In the genomic region with DNA sequence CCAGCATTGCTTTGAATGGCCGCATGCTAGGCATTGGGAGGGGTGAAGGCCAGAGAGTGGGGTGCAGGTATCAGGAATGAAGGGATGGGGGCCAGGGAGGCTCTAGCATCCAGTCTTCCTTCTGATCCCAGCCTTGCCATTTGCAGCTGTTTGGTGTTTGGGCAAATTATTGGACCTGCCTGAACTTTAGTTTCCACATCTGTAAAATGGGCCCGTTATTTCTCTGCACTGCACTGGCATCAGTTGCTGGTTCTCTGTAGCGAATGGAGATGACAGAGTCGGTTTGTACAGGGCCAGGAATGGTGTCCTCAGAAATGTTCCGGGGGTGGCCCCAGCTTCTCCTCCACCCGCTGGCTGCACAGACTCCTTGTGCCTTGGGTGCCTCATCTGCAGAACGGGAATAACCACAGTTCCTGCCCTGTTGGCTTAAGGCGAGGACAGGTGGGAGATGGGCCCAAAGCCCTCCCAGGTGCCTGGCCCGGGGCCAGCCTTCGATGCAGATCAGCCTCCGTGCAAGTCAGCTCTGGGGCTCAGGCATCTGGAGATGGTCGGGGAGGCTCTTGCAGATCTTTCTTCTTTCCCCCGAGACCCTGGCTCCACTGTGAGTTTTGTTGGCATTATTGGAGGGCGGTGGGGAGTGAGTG, we compare ENCODE assay signal across 22 cellular contexts. TPM values are rescaled to one million over a fixed set of nuclear protein-coding genes. Genes with fewer than 3 reads are reported as not detected.
DNase-seq lines count a peak whose midpoint lies in the region; ATAC-seq, FAIRE-seq and TF ChIP-seq lines count a peak whose summit lies in the region.
"Had no signal": no experiment of that assay in that cellular context is flagged by ENCODE, and none has a peak within 500 bp of the region (broad histone marks: within the 10 kb centered on the region; RNA-seq: fewer than 3 reads in every experiment).

No MANE protein-coding gene starts in this region.

- POLR2A ChIA-PET in K562 (lab: Yijun Ruan, JAX), result no interaction called here

- FAIRE-seq in HTR-8/SVneo (lab: Jason Lieb, UNC) (peak; percentile 33), K562 (lab: Jason Lieb, UNC) (no peak), GM12891 (lab: Jason Lieb, UNC) (no peak)
- FAIRE-seq: G401.6, GM12892, GM19239, H1 had no signal

- TF ChIP-seq RAD21 in K562 (CRISPR knock-in tag; conservative IDR thresholded peaks at IDR 0.05 in 1 of 2, IDR thresholded peaks at IDR 0.05 in 1 of 2), result no peak

- H2AK5ac ChIP-seq in neuronal stem cell (ENCODE audit: low read depth, low read length), result peak overlapping the region; percentile 81

- no peak overlapping the region for H4K91ac ChIP-seq in neuronal stem cell (ENCODE audit: low read depth, low read length, poor library complexity)

- no peak for TF ChIP-seq EP300 in K562 (IDR thresholded peaks at IDR 0.05; ENCODE audit: low read length)

- DNase-seq in left ventricle myocardium superior (peak; percentile 19), heart right ventricle (no peak), HTR-8/SVneo (ENCODE audit: insufficient read length, low spot score) (no peak), K562 (ENCODE audit: extremely low read depth in 1 of 4, low spot score in 3 of 4) (no peak), neuronal stem cell (ENCODE audit: low spot score) (no peak), sciatic nerve (ENCODE audit: low spot score) (no peak), spleen (no peak), GM12891 (ENCODE audit: insufficient read length, low spot score) (no peak)
- DNase-seq: AML-193; CD4-positive, alpha-beta T cell; DMS153; DMS79 treated with DMSO at 0.1 percent for 48 hours; EL; IMR-90 had no signal

- no peak overlapping the region for H3K4ac ChIP-seq in neuronal stem cell (ENCODE audit: low read length)

- no peak overlapping the region for H3K9ac ChIP-seq in K562 (ENCODE audit: insufficient read depth in 1 of 2, low read depth in 2 of 2, low read length in 2 of 2)
- H3K9ac ChIP-seq in neuronal stem cell (ENCODE audit: low read depth, low read length, poor library complexity), result no peak overlapping the region
- H3K9ac ChIP-seq: BLaER1, KMS-11 had no signal

- no peak overlapping the region for H2AFZ ChIP-seq in K562 (ENCODE audit: low read depth, low read length)
- H2AFZ ChIP-seq in neuronal stem cell (ENCODE audit: low read length), result no peak overlapping the region

- H3K4me1 ChIP-seq in heart right ventricle (peaks cover 3 to 26% (median 16%) of the 10 kb centered on the region in 9 donors), K562 (replicated peaks in 1 of 2; ENCODE audit: control insufficient read depth in 2 of 2, insufficient read depth in 2 of 2, low read length in 2 of 2) (peaks cover 0 to 4% of the 10 kb centered on the region in 2 experiments; a peak in 1 of 5 replicates), neuronal stem cell (ENCODE audit: control insufficient read depth in 2 of 2, insufficient read depth in 1 of 2, low read depth in 1 of 2, low read length in 2 of 2) (no peaks in the 10 kb centered on the region), spleen (peaks cover 0 to 9% (median 2%) of the 10 kb centered on the region in 6 donors)
- H3K4me1 ChIP-seq: HAP-1 had no signal

- H3K36me3 ChIP-seq in heart right ventricle, result no peaks in the 10 kb centered on the region
- H3K36me3 ChIP-seq in K562 (ENCODE audit: control insufficient read depth, insufficient read depth, low read length), result no peaks in the 10 kb centered on the region
- H3K36me3 ChIP-seq in neuronal stem cell (replicated peaks in 1 of 2; ENCODE audit: control insufficient read depth in 2 of 2, insufficient read depth in 2 of 2, low read length in 2 of 2), result no peaks in the 10 kb centered on the region
- peaks cover 0 to 7% (median 0%) of the 10 kb centered on the region in 6 donors for H3K36me3 ChIP-seq in spleen
- H3K36me3 ChIP-seq: BLaER1, HAP-1 had no signal

- intact Hi-C loops in left ventricle myocardium superior (cut with micrococcal nuclease) (loop anchor here (10.0 kb wide), 1 partner anchor 540 kb away; a partner anchor contains a TSS), heart right ventricle (cut with DNase I) (loop anchor here in 5 of 10 donors (5.0 to 10.0 kb wide), 4 partner anchors 340 to 568 kb away; a partner anchor contains a TSS), K562 (cut with micrococcal nuclease) (loop anchor here (5.0 kb wide), 1 partner anchor 568 kb away; no protein-coding TSS in a partner anchor), sciatic nerve (cut with DNase I) (loop anchor here (5.0 kb wide), 2 partner anchors 553 to 568 kb away; no protein-coding TSS in a partner anchor), spleen (cut with DNase I; ENCODE audit: low total_unique reads) (no loop called here)

- no peak overlapping the region for H4K8ac ChIP-seq in neuronal stem cell (ENCODE audit: low read depth, low read length)

- BruUV-seq in K562 (replicated peaks; lab: Mats Ljungman, UMichigan), result no TSS peak

- in situ Hi-C loops in K562 (cut with MboI), result no loop called here

- peaks cover 9% of the 10 kb centered on the region for H4K20me1 ChIP-seq in K562 (replicated peaks; ENCODE audit: control insufficient read depth, insufficient read depth, low read length)

- H3K27ac ChIP-seq in heart right ventricle (no peak overlapping the region), K562 (ENCODE audit: extremely low read depth, low read depth, low read length) (no peak overlapping the region), neuronal stem cell (replicated peaks; ENCODE audit: low read length) (no peak overlapping the region), spleen (no peak overlapping the region)
- H3K27ac ChIP-seq: BLaER1, HL-60, KMS-11 had no signal

- no peaks in the 10 kb centered on the region for H3K9me3 ChIP-seq in heart right ventricle
- no peaks in the 10 kb centered on the region for H3K9me3 ChIP-seq in K562 (replicated peaks; ENCODE audit: control insufficient read depth, insufficient read depth, low read depth, low read length)
- peaks cover 0 to 4% of the 10 kb centered on the region in 2 donors for H3K9me3 ChIP-seq in neuronal stem cell (replicated peaks in 1 of 2; ENCODE audit: control insufficient read depth in 2 of 2, insufficient read depth in 1 of 2, low read depth in 1 of 2, low read length in 2 of 2)
- H3K9me3 ChIP-seq in spleen, result peaks cover 0 to 5% (median 0%) of the 10 kb centered on the region in 8 donors
- H3K9me3 ChIP-seq: HAP-1 had no signal

- no peak overlapping the region for H3K14ac ChIP-seq in neuronal stem cell (ENCODE audit: low read length)

- H2BK5ac ChIP-seq in neuronal stem cell (ENCODE audit: low read length), result no peak overlapping the region

- CTCF ChIA-PET in K562 (lab: Yijun Ruan, JAX; ENCODE audit: low intra/inter-chr PET ratio), result no interaction called here

- H3K79me1 ChIP-seq in neuronal stem cell (ENCODE audit: low read depth, low read length), result peaks cover 4% of the 10 kb centered on the region

- H3K4me3 ChIP-seq in heart right ventricle, result no peak overlapping the region
- no peak overlapping the region for H3K4me3 ChIP-seq in K562
- no peak overlapping the region for H3K4me3 ChIP-seq in neuronal stem cell (ENCODE audit: low read length in 2 of 2)
- no peak overlapping the region for H3K4me3 ChIP-seq in spleen
- H3K4me3 ChIP-seq: BLaER1, HAP-1 had no signal

- H2BK15ac ChIP-seq in neuronal stem cell (ENCODE audit: low read length), result peak overlapping the region; percentile 30

- no peaks in the 10 kb centered on the region for H3K79me2 ChIP-seq in K562 (ENCODE audit: control insufficient read depth, insufficient read depth, low read length)

- no peak for ATAC-seq in left ventricle myocardium superior
- ATAC-seq in heart right ventricle, result no peak
- no peak for ATAC-seq in K562
- ATAC-seq in sciatic nerve, result no peak

- no peak overlapping the region for H2BK120ac ChIP-seq in neuronal stem cell (ENCODE audit: low read depth, low read length)

- TF ChIP-seq CTCF in heart right ventricle (IDR thresholded peaks at IDR 0.05) (no peak), K562 (IDR thresholded peaks at IDR 0.05 in 2 of 3, conservative IDR thresholded peaks at IDR 0.05 in 1 of 3; ENCODE audit: insufficient read depth in 2 of 3, low read depth in 1 of 3, low read length in 3 of 3) (no peak), spleen (IDR thresholded peaks at IDR 0.05 in 8 of 11, conservative IDR thresholded peaks at IDR 0.05 in 3 of 11) (no peak)

- no peak overlapping the region for H3K4me2 ChIP-seq in K562 (ENCODE audit: insufficient read depth, low read length)
- no peak overlapping the region for H3K4me2 ChIP-seq in neuronal stem cell (ENCODE audit: insufficient read depth, low read length, poor library complexity, severe bottlenecking)
- H3K4me2 ChIP-seq: BLaER1, KMS-11 had no signal

- 92 to 94% methylated on average over 14 of the region's 14 CpGs for WGBS in heart right ventricle, 2 donors
- 1% methylated on average over 14 of the region's 14 CpGs for WGBS in K562 (ENCODE audit: insufficient coverage, low coverage, missing lambda C conversion rate)
- WGBS in neuronal stem cell (ENCODE audit: extremely low coverage in 2 of 2, insufficient read length in 2 of 2, insufficient replicate concordance in 1 of 2), 2 donors, result no CpG with 5 or more reads among the region's 14 CpGs
- 86 to 95% (median 91%) methylated on average over 12 to 14 of the region's 14 CpGs for WGBS in spleen, 5 donors

- H3K9me1 ChIP-seq in K562 (ENCODE audit: control insufficient read depth, insufficient read depth, low read length), result no peaks in the 10 kb centered on the region

- peak overlapping the region; percentile 54 for H3K18ac ChIP-seq in neuronal stem cell (ENCODE audit: low read length)

- H3K27me3 ChIP-seq in heart right ventricle (peaks cover 0 to 5% (median 0%) of the 10 kb centered on the region in 7 donors), K562 (ENCODE audit: control insufficient read depth in 2 of 2, insufficient read depth in 2 of 2, low read length in 2 of 2) (peaks cover 6 to 94% of the 10 kb centered on the region in 2 experiments; a peak in 4 of 5 replicates), neuronal stem cell (ENCODE audit: control insufficient read depth in 3 of 3, insufficient read depth in 3 of 3, low read depth in 1 of 3, low read length in 3 of 3) (no peaks in the 10 kb centered on the region), spleen (replicated peaks in 1 of 7) (peaks cover 0 to 34% (median 0%) of the 10 kb centered on the region in 7 donors)

- TF ChIP-seq POLR2A in K562 (conservative IDR thresholded peaks at IDR 0.05) (no peak), spleen (IDR thresholded peaks at IDR 0.05) (no peak), GM12891 (IDR thresholded peaks at IDR 0.05; ENCODE audit: low read depth, low read length) (no peak)

- H2BK12ac ChIP-seq in neuronal stem cell (ENCODE audit: low read length), result peak overlapping the region; percentile 43

- peak overlapping the region; percentile 83 for H3K23ac ChIP-seq in neuronal stem cell (ENCODE audit: low read depth, low read length, poor library complexity)

RNA-seq across cellular contexts. Expression of a gene that starts 51.4 kb away (rescaled TPM):
- total RNA-seq in left ventricle myocardium superior (not detected), heart right ventricle (under 1 TPM in 9 of 10 donors, not detected in 1; 0.11 to 0.56 (median 0.18) TPM), K562 (2014; rRNA removed) (0.33 and 1.2 TPM in 2 replicates), K562 (2014; rRNA removed; fragmentation: Illumina TruSeq; extraction: Trizol) (0.06 and 0.15 TPM in 2 replicates), K562 (2015; rRNA removed; fragmentation: Illumina TruSeq; extraction: Trizol) (0.11 and 0.14 TPM in 2 replicates), K562 (2021) (0.27 and 0.38 TPM in 2 replicates), sciatic nerve (2.2 TPM), spleen (1 to 10 TPM in 4 of 7 donors, under 1 TPM in 3; 0.44 to 2.0 (median 1.1) TPM)
- polyA plus RNA-seq in heart right ventricle (under 1 TPM; 0.07 to 0.22 TPM), K562 (2011; rRNA removed) (0.34 and 0.99 TPM in 2 replicates), K562 (2014; fragmentation: Illumina TruSeq; extraction: Trizol) (0.21 TPM in 2 replicates), K562 (2014; fragmentation: Nextera tagmentation; extraction: Ambion mirVana) (not detected), K562 (2014; rRNA removed) (0.07 and 0.36 TPM in 2 replicates), spleen (under 1 TPM; 0.02 to 0.29 (median 0.05) TPM)
- 4.9 and 7.8 TPM in 2 replicates for total RNA-seq in K562 (2011; cell fraction: chromatin; rRNA removed; ENCODE audit: low replicate concordance)
- total RNA-seq in K562 (2011; cell fraction: nucleolus; rRNA removed), result 5.0 and 7.9 TPM in 2 replicates
- total RNA-seq in K562 (2011; cell fraction: nucleoplasm; rRNA removed), result 4.7 and 5.7 TPM in 2 replicates
- polyA plus RNA-seq in K562 (2011; cell fraction: cytosol; rRNA removed), result 0.35 and 0.67 TPM in 2 replicates
- polyA plus RNA-seq in K562 (2011; cell fraction: nucleus; rRNA removed), result 1.3 and 4.0 TPM in 2 replicates
- 0.12 and 0.68 TPM in 2 replicates for polyA plus RNA-seq in K562 (2012)
- polyA minus RNA-seq in K562 (2011; rRNA and poly(A)+ RNA removed), result 0.24 and 1.5 TPM in 2 replicates
- polyA minus RNA-seq in K562 (2011; cell fraction: cytosol; rRNA and poly(A)+ RNA removed), result 1.7 and 1.9 TPM in 2 replicates
- polyA minus RNA-seq in K562 (2011; cell fraction: nucleus; rRNA and poly(A)+ RNA removed), result 1.1 and 1.3 TPM in 2 replicates
- 0.26 TPM for polyA plus RNA-seq in neuronal stem cell (2013, experiment 1 of 2)
- polyA plus RNA-seq in neuronal stem cell (2013, experiment 2 of 2), result 0.36 TPM
- polyA plus RNA-seq in GM12891 (2012; ENCODE audit: low read depth, missing spikeins), result 2.6 TPM

RNA-seq across cellular contexts. Expression of a gene that starts 55.6 kb away (rescaled TPM):
- 7.9 TPM for total RNA-seq in left ventricle myocardium superior
- 10 to 100 TPM in 2 of 10 donors, 1 to 10 TPM in 8; 4.8 to 13.0 (median 7.8) TPM for total RNA-seq in heart right ventricle
- polyA plus RNA-seq in heart right ventricle, result 10 to 100 TPM in 1 of 2 donors, 1 to 10 TPM in 1; 3.4 to 19.2 TPM
- 40.8 and 84.4 TPM in 2 replicates for total RNA-seq in K562 (2011; cell fraction: chromatin; rRNA removed; ENCODE audit: low replicate concordance)
- 45.5 and 52.4 TPM in 2 replicates for total RNA-seq in K562 (2011; cell fraction: nucleolus; rRNA removed)
- total RNA-seq in K562 (2011; cell fraction: nucleoplasm; rRNA removed), result 44.5 and 47.8 TPM in 2 replicates
- total RNA-seq in K562 (2014; rRNA removed), result 4.6 and 4.9 TPM in 2 replicates
- total RNA-seq in K562 (2014; rRNA removed; fragmentation: Illumina TruSeq; extraction: Trizol), result 2.3 and 2.8 TPM in 2 replicates
- 3.1 and 3.2 TPM in 2 replicates for total RNA-seq in K562 (2015; rRNA removed; fragmentation: Illumina TruSeq; extraction: Trizol)
- 9.2 and 10.2 TPM in 2 replicates for total RNA-seq in K562 (2021)
- 5.5 and 5.9 TPM in 2 replicates for polyA plus RNA-seq in K562 (2011; rRNA removed)
- polyA plus RNA-seq in K562 (2011; cell fraction: cytosol; rRNA removed), result 5.8 TPM in 2 replicates
- polyA plus RNA-seq in K562 (2011; cell fraction: nucleus; rRNA removed), result 49.5 and 65.9 TPM in 2 replicates
- 6.3 and 8.7 TPM in 2 replicates for polyA plus RNA-seq in K562 (2012)
- polyA plus RNA-seq in K562 (2014; fragmentation: Illumina TruSeq; extraction: Trizol), result 5.0 and 5.7 TPM in 2 replicates
- under 1 TPM; 0.66 to 0.82 TPM for polyA plus RNA-seq in K562 (2014; fragmentation: Nextera tagmentation; extraction: Ambion mirVana)
- 7.0 and 9.3 TPM in 2 replicates for polyA plus RNA-seq in K562 (2014; rRNA removed)
- 4.1 and 5.0 TPM in 2 replicates for polyA minus RNA-seq in K562 (2011; rRNA and poly(A)+ RNA removed)
- 6.3 and 6.4 TPM in 2 replicates for polyA minus RNA-seq in K562 (2011; cell fraction: cytosol; rRNA and poly(A)+ RNA removed)
- polyA minus RNA-seq in K562 (2011; cell fraction: nucleus; rRNA and poly(A)+ RNA removed), result 15.0 and 17.4 TPM in 2 replicates
- polyA plus RNA-seq in neuronal stem cell (2013, experiment 1 of 2), result 4.3 TPM
- 4.3 TPM for polyA plus RNA-seq in neuronal stem cell (2013, experiment 2 of 2)
- total RNA-seq in sciatic nerve, result 36.2 TPM
- 10 to 100 TPM; 12.4 to 30.4 (median 27.0) TPM for total RNA-seq in spleen
- polyA plus RNA-seq in spleen, result 10 to 100 TPM in 1 of 3 donors, 1 to 10 TPM in 2; 3.6 to 12.2 (median 8.5) TPM
- polyA plus RNA-seq in GM12891 (2012; ENCODE audit: low read depth, missing spikeins), result 6.4 TPM
